Comparison of ENCODE assay signal across 30 cellular contexts in the genomic region with DNA sequence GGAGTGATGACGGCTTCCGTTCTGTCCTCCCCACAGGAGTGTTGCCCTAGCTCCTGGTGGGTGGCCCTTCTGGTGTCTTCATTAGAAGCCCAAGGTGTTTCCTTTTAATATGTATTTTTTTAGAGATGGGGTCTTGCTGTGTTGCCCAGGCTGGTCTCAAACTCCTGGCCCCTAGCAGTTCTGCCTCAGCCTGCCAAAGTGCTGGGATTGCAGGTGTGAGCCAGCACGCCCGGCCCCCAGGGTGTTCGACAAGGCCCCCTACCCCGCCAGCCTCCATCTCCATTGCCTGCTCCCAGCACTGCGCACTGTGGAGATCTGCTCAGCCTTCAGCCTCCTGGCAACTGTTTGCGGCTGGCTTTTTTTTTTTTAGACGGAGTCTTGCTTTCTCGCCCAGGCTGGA.
"Had no signal": no experiment of that assay in that cellular context is flagged by ENCODE, and none has a peak within 500 bp of the region (broad histone marks: within the 10 kb centered on the region; RNA-seq: fewer than 3 reads in every experiment).

No MANE protein-coding gene starts in this region.

- H3K9me3 Mint-ChIP-seq: activated CD4-positive, alpha-beta memory T cell treated with anti-CD3 and anti-CD28 coated beads, Interleukin-2, amount 10 ng/mL, durations not matched to agents 7 days and 5 days; activated CD4-positive, alpha-beta T cell treated with anti-CD3 and anti-CD28 coated beads, Interleukin-2, amount 10 ng/mL, durations not matched to agents 7 days and 5 days; activated naive CD4-positive, alpha-beta T cell treated with anti-CD3 and anti-CD28 coated beads, Interleukin-2, amount 10 ng/mL, durations not matched to agents 7 days and 5 days; activated naive CD4-positive, alpha-beta T cell treated with anti-CD3 and anti-CD28 coated beads, Interleukin-2, amount 50 U/mL, for 72 hours; activated naive CD8-positive, alpha-beta T cell treated with anti-CD3 and anti-CD28 coated beads, Interleukin-2, amount 10 ng/mL, durations not matched to agents 7 days and 5 days; activated T-cell treated with anti-CD3 and anti-CD28 coated beads, Interleukin-2, amount 50 U/mL, for 24 hours; activated T-cell treated with anti-CD3 and anti-CD28 coated beads, Interleukin-2, amount 50 U/mL, for 72 hours; brain had no signal

- DNase-seq: activated CD4-positive, alpha-beta memory T cell treated with anti-CD3 and anti-CD28 coated beads, Interleukin-2, amount 10 ng/mL, durations not matched to agents 7 days and 5 days; activated CD4-positive, alpha-beta T cell treated with anti-CD3 and anti-CD28 coated beads for 1 hour; activated CD4-positive, alpha-beta T cell treated with anti-CD3 and anti-CD28 coated beads for 4 hours; activated CD4-positive, alpha-beta T cell treated with anti-CD3 and anti-CD28 coated beads, Interleukin-2, amount 10 ng/mL, durations not matched to agents 7 days and 5 days; activated CD4-positive, alpha-beta T cell treated with anti-CD3 and anti-CD28 coated beads, Interleukin-2, amount 50 U/mL, for 4 hours; activated CD8-positive, alpha-beta memory T cell treated with anti-CD3 and anti-CD28 coated beads, Interleukin-2, amount 50 U/mL, for 48 hours; activated gamma-delta T cell; activated naive CD4-positive, alpha-beta T cell; activated naive CD4-positive, alpha-beta T cell treated with anti-CD3 and anti-CD28 coated beads, Interleukin-2, amount 10 ng/mL, durations not matched to agents 7 days and 5 days; activated naive CD8-positive, alpha-beta T cell treated with anti-CD3 and anti-CD28 coated beads, Interleukin-2, amount 10 ng/mL, durations not matched to agents 7 days and 5 days; activated T-cell treated with anti-CD3 and anti-CD28 coated beads for 4 hours; activated T-cell treated with anti-CD3 and anti-CD28 coated beads, Interleukin-2, amount 50 U/mL, for 24 hours; activated T-cell treated with anti-CD3 and anti-CD28 coated beads, Interleukin-2, amount 50 U/mL, for 72 hours; central memory CD4-positive, alpha-beta T cell; cerebellar nuclear complex; colonic mucosa; effector CD8-positive, alpha-beta T cell; esophagus squamous epithelium; foreskin melanocyte; heart right ventricle; T-helper 2 cell had no signal

- H3K4me1 ChIP-seq: ascending aorta, breast epithelium, colonic mucosa, esophagus squamous epithelium, gastroesophageal sphincter, heart right ventricle had no signal

- ATAC-seq: activated naive CD4-positive, alpha-beta T cell treated with anti-CD3 and anti-CD28 coated beads, Interleukin-2, amount 50 U/mL, for 72 hours; activated T-cell treated with anti-CD3 and anti-CD28 coated beads, Interleukin-2, amount 50 U/mL, for 72 hours; gastroesophageal sphincter; heart right ventricle had no signal

- H3K9me3 ChIP-seq: ascending aorta, breast epithelium, colonic mucosa, esophagus squamous epithelium, gastroesophageal sphincter, heart right ventricle had no signal

- FAIRE-seq: endometrium, endothelial cell of umbilical vein had no signal

- H3K4me1 Mint-ChIP-seq: activated CD4-positive, alpha-beta memory T cell treated with anti-CD3 and anti-CD28 coated beads, Interleukin-2, amount 10 ng/mL, durations not matched to agents 7 days and 5 days; activated CD4-positive, alpha-beta T cell treated with anti-CD3 and anti-CD28 coated beads, Interleukin-2, amount 10 ng/mL, durations not matched to agents 7 days and 5 days; activated naive CD4-positive, alpha-beta T cell treated with anti-CD3 and anti-CD28 coated beads, Interleukin-2, amount 10 ng/mL, durations not matched to agents 7 days and 5 days; activated naive CD8-positive, alpha-beta T cell treated with anti-CD3 and anti-CD28 coated beads, Interleukin-2, amount 10 ng/mL, durations not matched to agents 7 days and 5 days; brain had no signal

- H3K4me3 Mint-ChIP-seq: activated CD4-positive, alpha-beta memory T cell treated with anti-CD3 and anti-CD28 coated beads, Interleukin-2, amount 10 ng/mL, durations not matched to agents 7 days and 5 days; activated CD4-positive, alpha-beta T cell treated with anti-CD3 and anti-CD28 coated beads, Interleukin-2, amount 10 ng/mL, durations not matched to agents 7 days and 5 days; activated naive CD4-positive, alpha-beta T cell treated with anti-CD3 and anti-CD28 coated beads, Interleukin-2, amount 10 ng/mL, durations not matched to agents 7 days and 5 days; activated naive CD8-positive, alpha-beta T cell treated with anti-CD3 and anti-CD28 coated beads, Interleukin-2, amount 10 ng/mL, durations not matched to agents 7 days and 5 days; activated T-cell treated with anti-CD3 and anti-CD28 coated beads, Interleukin-2, amount 50 U/mL, for 24 hours; activated T-cell treated with anti-CD3 and anti-CD28 coated beads, Interleukin-2, amount 50 U/mL, for 72 hours; brain had no signal

- H3K27me3 ChIP-seq: ascending aorta, breast epithelium, cardiac muscle cell, colonic mucosa, esophagus squamous epithelium, gastroesophageal sphincter, heart right ventricle had no signal

- H3K27me3 Mint-ChIP-seq: activated CD4-positive, alpha-beta memory T cell treated with anti-CD3 and anti-CD28 coated beads, Interleukin-2, amount 10 ng/mL, durations not matched to agents 7 days and 5 days; activated CD4-positive, alpha-beta T cell treated with anti-CD3 and anti-CD28 coated beads, Interleukin-2, amount 10 ng/mL, durations not matched to agents 7 days and 5 days; activated naive CD4-positive, alpha-beta T cell treated with anti-CD3 and anti-CD28 coated beads, Interleukin-2, amount 10 ng/mL, durations not matched to agents 7 days and 5 days; activated naive CD8-positive, alpha-beta T cell treated with anti-CD3 and anti-CD28 coated beads, Interleukin-2, amount 10 ng/mL, durations not matched to agents 7 days and 5 days; activated T-cell treated with anti-CD3 and anti-CD28 coated beads, Interleukin-2, amount 50 U/mL, for 24 hours; brain had no signal

- H3K27ac Mint-ChIP-seq: activated CD4-positive, alpha-beta memory T cell treated with anti-CD3 and anti-CD28 coated beads, Interleukin-2, amount 10 ng/mL, durations not matched to agents 7 days and 5 days; activated CD4-positive, alpha-beta T cell treated with anti-CD3 and anti-CD28 coated beads, Interleukin-2, amount 10 ng/mL, durations not matched to agents 7 days and 5 days; activated naive CD8-positive, alpha-beta T cell treated with anti-CD3 and anti-CD28 coated beads, Interleukin-2, amount 10 ng/mL, durations not matched to agents 7 days and 5 days; activated T-cell treated with anti-CD3 and anti-CD28 coated beads, Interleukin-2, amount 50 U/mL, for 24 hours; activated T-cell treated with anti-CD3 and anti-CD28 coated beads, Interleukin-2, amount 50 U/mL, for 72 hours had no signal

- H3K36me3 ChIP-seq: breast epithelium had no signal

- H3K27ac ChIP-seq: ascending aorta, breast epithelium, colonic mucosa, epithelial cell of prostate, esophagus squamous epithelium, gastroesophageal sphincter, heart right ventricle had no signal

- H3K4me3 ChIP-seq: ascending aorta, breast epithelium, cardiac muscle cell, colonic mucosa, esophagus squamous epithelium, gastroesophageal sphincter, heart right ventricle had no signal
